Comparison of ENCODE assay signal across 1 cellular context in the genomic region with DNA sequence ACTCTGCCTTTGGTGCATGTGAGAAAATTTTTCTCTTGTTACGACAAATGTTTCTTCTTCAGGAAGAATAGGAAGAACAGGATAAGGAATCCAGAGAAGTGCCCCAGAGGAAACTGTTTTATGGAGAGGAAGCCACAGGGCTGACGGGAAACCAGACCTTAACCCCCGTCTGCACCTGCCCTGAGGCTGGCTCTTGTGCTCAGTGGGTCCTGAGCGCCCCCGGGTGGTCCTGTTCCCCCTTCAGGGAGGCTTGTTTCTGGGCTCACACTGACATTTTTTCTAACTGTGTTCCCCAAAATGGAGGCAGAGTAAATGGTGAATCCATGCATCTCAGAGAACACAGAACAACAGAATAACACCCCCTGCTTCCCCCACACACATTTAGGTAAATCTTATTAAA.
TF ChIP-seq lines count a peak whose summit lies in the region.

No MANE protein-coding gene starts in this region.

TF ChIP-seq in GM12878, 131 proteins besides CTCF, POLR2A, EP300 and RAD21:
- TF ChIP-seq, protein P1, sequence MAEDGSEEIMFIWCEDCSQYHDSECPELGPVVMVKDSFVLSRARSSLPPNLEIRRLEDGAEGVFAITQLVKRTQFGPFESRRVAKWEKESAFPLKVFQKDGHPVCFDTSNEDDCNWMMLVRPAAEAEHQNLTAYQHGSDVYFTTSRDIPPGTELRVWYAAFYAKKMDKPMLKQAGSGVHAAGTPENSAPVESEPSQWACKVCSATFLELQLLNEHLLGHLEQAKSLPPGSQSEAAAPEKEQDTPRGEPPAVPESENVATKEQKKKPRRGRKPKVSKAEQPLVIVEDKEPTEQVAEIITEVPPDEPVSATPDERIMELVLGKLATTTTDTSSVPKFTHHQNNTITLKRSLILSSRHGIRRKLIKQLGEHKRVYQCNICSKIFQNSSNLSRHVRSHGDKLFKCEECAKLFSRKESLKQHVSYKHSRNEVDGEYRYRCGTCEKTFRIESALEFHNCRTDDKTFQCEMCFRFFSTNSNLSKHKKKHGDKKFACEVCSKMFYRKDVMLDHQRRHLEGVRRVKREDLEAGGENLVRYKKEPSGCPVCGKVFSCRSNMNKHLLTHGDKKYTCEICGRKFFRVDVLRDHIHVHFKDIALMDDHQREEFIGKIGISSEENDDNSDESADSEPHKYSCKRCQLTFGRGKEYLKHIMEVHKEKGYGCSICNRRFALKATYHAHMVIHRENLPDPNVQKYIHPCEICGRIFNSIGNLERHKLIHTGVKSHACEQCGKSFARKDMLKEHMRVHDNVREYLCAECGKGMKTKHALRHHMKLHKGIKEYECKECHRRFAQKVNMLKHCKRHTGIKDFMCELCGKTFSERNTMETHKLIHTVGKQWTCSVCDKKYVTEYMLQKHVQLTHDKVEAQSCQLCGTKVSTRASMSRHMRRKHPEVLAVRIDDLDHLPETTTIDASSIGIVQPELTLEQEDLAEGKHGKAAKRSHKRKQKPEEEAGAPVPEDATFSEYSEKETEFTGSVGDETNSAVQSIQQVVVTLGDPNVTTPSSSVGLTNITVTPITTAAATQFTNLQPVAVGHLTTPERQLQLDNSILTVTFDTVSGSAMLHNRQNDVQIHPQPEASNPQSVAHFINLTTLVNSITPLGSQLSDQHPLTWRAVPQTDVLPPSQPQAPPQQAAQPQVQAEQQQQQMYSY (CRISPR knock-in tag; IDR thresholded peaks at IDR 0.05): no peak
